Comparison of ENCODE assay signal across 11 cellular contexts in the genomic region with DNA sequence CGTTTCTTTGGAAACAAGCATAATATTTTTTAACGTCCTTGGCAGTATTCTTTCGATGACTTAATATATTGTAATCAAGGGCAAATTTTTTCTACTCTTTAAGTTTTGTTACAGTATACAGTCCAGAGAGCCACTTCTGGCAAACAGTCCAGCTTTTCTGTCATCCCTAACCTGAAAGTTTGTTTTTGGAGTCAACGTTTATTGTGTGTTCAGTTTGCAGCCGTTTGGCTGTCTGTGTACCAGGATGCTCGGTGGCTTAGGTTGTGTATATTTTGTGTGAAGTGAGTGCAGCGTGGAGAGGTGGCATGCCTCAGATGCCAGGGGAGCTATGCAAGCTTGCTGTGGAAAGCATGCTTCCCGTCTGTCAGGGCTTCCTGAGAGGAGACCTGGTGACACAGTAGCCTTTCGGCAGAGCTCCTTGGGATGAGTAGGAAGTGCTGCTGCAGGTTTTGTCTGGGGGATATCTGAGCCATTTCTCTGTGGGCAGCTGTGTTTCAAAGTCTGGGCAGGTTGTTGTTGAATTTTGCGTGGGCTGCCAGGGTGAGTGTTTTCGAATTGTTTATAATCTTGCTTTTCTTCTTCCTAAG. TPM values are rescaled to one million over a fixed set of nuclear protein-coding genes. Genes with fewer than 3 reads are reported as not detected.
DNase-seq lines count a peak whose midpoint lies in the region; ATAC-seq and TF ChIP-seq lines count a peak whose summit lies in the region.
"Had no signal": no experiment of that assay in that cellular context is flagged by ENCODE, and none has a peak within 500 bp of the region (broad histone marks: within the 10 kb centered on the region; RNA-seq: fewer than 3 reads in every experiment).

No MANE protein-coding gene starts in this region.

- H3K36me3 ChIP-seq in skeletal muscle tissue (ENCODE audit: control insufficient read depth in 3 of 3, insufficient read depth in 3 of 3, low read length in 3 of 3) = no peaks in the 10 kb centered on the region

- no peak for TF ChIP-seq CTCF in choroid plexus epithelial cell (conservative IDR thresholded peaks at IDR 0.05; ENCODE audit: low read depth, low read length)

- peaks cover 23 to 32% (median 26%) of the 10 kb centered on the region in 3 donors for H3K4me1 ChIP-seq in skeletal muscle tissue (ENCODE audit: control insufficient read depth in 3 of 3, insufficient read depth in 3 of 3, low read length in 3 of 3)

- peak overlapping the region; percentile 16 for H3K4me3 ChIP-seq in choroid plexus epithelial cell (ENCODE audit: low read depth, low read length)
- peak overlapping the region; percentile 13 to 60 (median 57) for H3K4me3 ChIP-seq in skeletal muscle tissue (ENCODE audit: low read length in 3 of 3)

- no peaks in the 10 kb centered on the region for H3K36me3 Mint-ChIP-seq in activated naive CD4-positive, alpha-beta T cell treated with anti-CD3 and anti-CD28 coated beads, Interleukin-2, amount 50 U/mL, for 72 hours
- H3K36me3 Mint-ChIP-seq: activated naive CD8-positive, alpha-beta T cell had no signal

- H3K27ac Mint-ChIP-seq in activated naive CD4-positive, alpha-beta T cell treated with anti-CD3 and anti-CD28 coated beads, Interleukin-2, amount 50 U/mL, for 72 hours = no peak overlapping the region
- H3K27ac Mint-ChIP-seq: activated naive CD8-positive, alpha-beta T cell had no signal

- H3K27ac ChIP-seq in skeletal muscle tissue (ENCODE audit: low read depth, low read length) = peak overlapping the region; percentile 98

- no peaks in the 10 kb centered on the region for H3K9me3 Mint-ChIP-seq in activated naive CD4-positive, alpha-beta T cell treated with anti-CD3 and anti-CD28 coated beads, Interleukin-2, amount 50 U/mL, for 72 hours

- ATAC-seq in activated naive CD4-positive, alpha-beta T cell treated with anti-CD3 and anti-CD28 coated beads, Interleukin-2, amount 50 U/mL, for 72 hours = no peak

- DNase-seq in H4 (ENCODE audit: low spot score) (peak; percentile 63), choroid plexus epithelial cell (ENCODE audit: low read depth) (peak; percentile 80), iris pigment epithelial cell (ENCODE audit: low read depth) (peak; percentile 83), SHP77 treated with DMSO at 0.1 percent for 48 hours (lab: John Stamatoyannopoulos, UW) (no peak), NCI-H748 treated with DMSO at 0.1 percent for 48 hours (lab: John Stamatoyannopoulos, UW) (no peak)
- no peak for DNase-seq in activated CD4-positive, alpha-beta T cell treated with anti-CD3 and anti-CD28 coated beads for 48 hours
- DNase-seq in activated naive CD4-positive, alpha-beta T cell treated with anti-CD3 and anti-CD28 coated beads, Interleukin-2, amount 50 U/mL, for 72 hours (ENCODE audit: low spot score in 2 of 2) = no peak
- DNase-seq: DMS 273 treated with DMSO at 0.1 percent for 48 hours, NCI-H69 had no signal

- no peaks in the 10 kb centered on the region for H3K27me3 ChIP-seq in skeletal muscle tissue (ENCODE audit: control insufficient read depth in 3 of 3, insufficient read depth in 3 of 3, low read length in 3 of 3)

- H3K9me3 ChIP-seq in skeletal muscle tissue (ENCODE audit: control insufficient read depth in 3 of 3, low read length in 3 of 3) = no peaks in the 10 kb centered on the region

- H3K9ac ChIP-seq in skeletal muscle tissue (ENCODE audit: low read depth in 1 of 3, low read length in 3 of 3) = peak overlapping the region; percentile 65 to 89 (median 79)

RNA-seq across cellular contexts. Expression of a gene that starts 14.7 kb away (rescaled TPM):
- 22.4 and 29.8 TPM in 2 replicates for total RNA-seq in H4 (2014; rRNA removed; shearing (Covaris generic))
- total RNA-seq in skeletal muscle tissue = 52.7 TPM
- 10 to 100 TPM in 1 of 2 donors, 1 to 10 TPM in 1; 4.3 to 12.0 TPM for total RNA-seq in activated naive CD4-positive, alpha-beta T cell treated with anti-CD3 and anti-CD28 coated beads, Interleukin-2, amount 50 U/mL, for 72 hours

Comparison
In these comparisons a context has a peak if more than half of its experiments do, and no peak if none do; other contexts are left out.
1. DNase-seq: peak in H4 (single experiment), choroid plexus epithelial cell (single experiment) and iris pigment epithelial cell (single experiment); none in SHP77 treated with DMSO at 0.1 percent for 48 hours (single experiment), NCI-H748 treated with DMSO at 0.1 percent for 48 hours (single experiment), activated CD4-positive, alpha-beta T cell treated with anti-CD3 and anti-CD28 coated beads for 48 hours (single experiment) and activated naive CD4-positive, alpha-beta T cell treated with anti-CD3 and anti-CD28 coated beads, Interleukin-2, amount 50 U/mL, for 72 hours (0 of 2).